ENCODE assay signal across 1 cellular context in genomic region chr6:43103253-43103876, GRCh38.
TF ChIP-seq lines count a peak whose summit lies in the region.

No MANE protein-coding gene starts in this region.

TF ChIP-seq in H1, 55 proteins besides CTCF, POLR2A, EP300 and RAD21:
- TF ChIP-seq YY1 (IDR thresholded peaks at IDR 0.05; ENCODE audit: low read depth, low read length) = no peak
- TF ChIP-seq CBX8 (IDR thresholded peaks at IDR 0.05; ENCODE audit: borderline replicate concordance, low read depth, low read length) = no peak
- TF ChIP-seq SP2 (IDR thresholded peaks at IDR 0.05; ENCODE audit: low read length) = no peak
- TF ChIP-seq SAP30 (IDR thresholded peaks at IDR 0.05; ENCODE audit: insufficient read depth, insufficient replicate concordance, low read length) = no peak
- TF ChIP-seq RNF2 (IDR thresholded peaks at IDR 0.05; ENCODE audit: borderline replicate concordance, low read depth, low read length, missing control alignments, poor library complexity, severe bottlenecking) = no peak
- TF ChIP-seq ZNF274 (IDR thresholded peaks at IDR 0.05; ENCODE audit: borderline replicate concordance, extremely low read depth, low read length) = no peak
- no peak for TF ChIP-seq CHD7 (IDR thresholded peaks at IDR 0.05; ENCODE audit: insufficient replicate concordance, low read length)
- TF ChIP-seq FOSL1 (IDR thresholded peaks at IDR 0.05; ENCODE audit: insufficient read depth, low read depth, low read length) = no peak
- no peak for TF ChIP-seq SIX5 (IDR thresholded peaks at IDR 0.05; ENCODE audit: low read depth, low read length)
- TF ChIP-seq GABPA (IDR thresholded peaks at IDR 0.05; ENCODE audit: borderline replicate concordance, insufficient read depth, low read length) = no peak
- no peak for TF ChIP-seq BRCA1 (IDR thresholded peaks at IDR 0.05; ENCODE audit: low read depth, low read length)
- TF ChIP-seq EZH2 (IDR thresholded peaks at IDR 0.05; ENCODE audit: low read depth, low read length, severe bottlenecking) = no peak
- no peak for TF ChIP-seq KDM5A (IDR thresholded peaks at IDR 0.05; ENCODE audit: low read length)
- no peak for TF ChIP-seq PHF8 (conservative IDR thresholded peaks at IDR 0.05; ENCODE audit: low read depth, low read length)
- no peak for TF ChIP-seq SRF (IDR thresholded peaks at IDR 0.05; ENCODE audit: low read depth, low read length)
- TF ChIP-seq JUND (IDR thresholded peaks at IDR 0.05; ENCODE audit: low read length) = no peak
- no peak for TF ChIP-seq NRF1 (IDR thresholded peaks at IDR 0.05; ENCODE audit: low read depth, low read length)
